Comparison of ENCODE assay signal across 11 cellular contexts in genomic region chrX:134821370-134821769, GRCh38. TPM values are rescaled to one million over a fixed set of nuclear protein-coding genes. Genes with fewer than 3 reads are reported as not detected.
DNase-seq lines count a peak whose midpoint lies in the region; ATAC-seq and TF ChIP-seq lines count a peak whose summit lies in the region.
"Had no signal": no experiment of that assay in that cellular context is flagged by ENCODE, and none has a peak within 500 bp of the region (broad histone marks: within the 10 kb centered on the region; RNA-seq: fewer than 3 reads in every experiment).

No MANE protein-coding gene starts in this region.

- TF ChIP-seq POLR2A in spleen (IDR thresholded peaks at IDR 0.05), result no peak

- peaks cover 4% of the 10 kb centered on the region for H3K4me1 Mint-ChIP-seq in T-helper 1 cell treated with Interleukin-12 subunit alpha and Interleukin-12 subunit beta and Interleukin-4 antibody, amounts not matched to agents 30 μg/mL and 1 μg/mL, for 36 hours (ENCODE audit: low read depth)
- peaks cover 5% of the 10 kb centered on the region for H3K4me1 Mint-ChIP-seq in glutamatergic neuron (ENCODE audit: low read depth, unreplicated experiment)
- peaks cover 5 to 13% (median 8%) of the 10 kb centered on the region in 7 donors for H3K4me1 Mint-ChIP-seq in naive thymus-derived CD4-positive, alpha-beta T cell
- peaks cover 0 to 5% of the 10 kb centered on the region in 2 donors for H3K4me1 Mint-ChIP-seq in immature natural killer cell

- H3K36me3 ChIP-seq in RWPE2 (ENCODE audit: low read depth) (no peaks in the 10 kb centered on the region), spleen (no peaks in the 10 kb centered on the region)
- H3K36me3 ChIP-seq in naive thymus-derived CD4-positive, alpha-beta T cell (ENCODE audit: control insufficient read depth in 2 of 3, insufficient read depth in 3 of 3, low read length in 3 of 3), result no peaks in the 10 kb centered on the region

- H3K4me3 Mint-ChIP-seq in T-helper 1 cell treated with Interleukin-12 subunit alpha and Interleukin-12 subunit beta and Interleukin-4 antibody, amounts not matched to agents 30 μg/mL and 1 μg/mL, for 36 hours, result no peak overlapping the region
- peak overlapping the region; percentile 22 for H3K4me3 Mint-ChIP-seq in glutamatergic neuron (ENCODE audit: unreplicated experiment)
- H3K4me3 Mint-ChIP-seq in naive thymus-derived CD4-positive, alpha-beta T cell, result no peak overlapping the region
- no peak overlapping the region for H3K4me3 Mint-ChIP-seq in immature natural killer cell
- H3K4me3 Mint-ChIP-seq: activated CD4-positive, alpha-beta T cell treated with anti-CD3 and anti-CD28 coated beads, Interleukin-2, amount 10 ng/mL, durations not matched to agents 24 days and 14 days had no signal

- peaks cover 5% of the 10 kb centered on the region for H3K4me1 ChIP-seq in RWPE2 (ENCODE audit: insufficient read depth, poor library complexity, severe bottlenecking)
- peaks cover 0 to 6% (median 0%) of the 10 kb centered on the region in 6 donors for H3K4me1 ChIP-seq in spleen
- H3K4me1 ChIP-seq in naive thymus-derived CD4-positive, alpha-beta T cell (ENCODE audit: control insufficient read depth in 2 of 2, insufficient read depth in 2 of 2, low read length in 2 of 2), result no peaks in the 10 kb centered on the region

- peak; percentile 44; the same call in 2 of the 3 replicates for ATAC-seq in RWPE2 (ENCODE audit: low read depth)
- no peak for ATAC-seq in naive thymus-derived CD4-positive, alpha-beta T cell

- H3K4me3 ChIP-seq in RWPE2 (ENCODE audit: severe bottlenecking), result no peak overlapping the region
- H3K4me3 ChIP-seq in spleen, result no peak overlapping the region
- no peak overlapping the region for H3K4me3 ChIP-seq in naive thymus-derived CD4-positive, alpha-beta T cell (ENCODE audit: low read length)

- peaks cover 23% of the 10 kb centered on the region for H3K36me3 Mint-ChIP-seq in T-helper 1 cell treated with Interleukin-12 subunit alpha and Interleukin-12 subunit beta and Interleukin-4 antibody, amounts not matched to agents 30 μg/mL and 1 μg/mL, for 36 hours (ENCODE audit: low read depth)
- H3K36me3 Mint-ChIP-seq in glutamatergic neuron (ENCODE audit: unreplicated experiment) (no peaks in the 10 kb centered on the region), immature natural killer cell (peaks cover 0 to 11% (median 5%) of the 10 kb centered on the region in 3 donors)
- peaks cover 0 to 17% (median 10%) of the 10 kb centered on the region in 5 donors for H3K36me3 Mint-ChIP-seq in naive thymus-derived CD4-positive, alpha-beta T cell

- H3K27ac ChIP-seq in RWPE2 (ENCODE audit: poor library complexity, severe bottlenecking) (peak overlapping the region; percentile 15), spleen (peak overlapping the region in 7 of 8 donors; percentile 13 to 69 (median 44))
- no peak overlapping the region for H3K27ac ChIP-seq in naive thymus-derived CD4-positive, alpha-beta T cell (ENCODE audit: low read depth, low read length)

- H3K27me3 Mint-ChIP-seq in T-helper 1 cell treated with Interleukin-12 subunit alpha and Interleukin-12 subunit beta and Interleukin-4 antibody, amounts not matched to agents 30 μg/mL and 1 μg/mL, for 36 hours (ENCODE audit: low read depth), result no peaks in the 10 kb centered on the region
- H3K27me3 Mint-ChIP-seq in glutamatergic neuron (ENCODE audit: unreplicated experiment) (peaks cover 3% of the 10 kb centered on the region), immature natural killer cell (ENCODE audit: low read depth in 3 of 3) (peaks cover 0 to 4% (median 0%) of the 10 kb centered on the region in 3 donors)
- H3K27me3 Mint-ChIP-seq in naive thymus-derived CD4-positive, alpha-beta T cell, result no peaks in the 10 kb centered on the region
- H3K27me3 Mint-ChIP-seq: activated CD4-positive, alpha-beta T cell treated with anti-CD3 and anti-CD28 coated beads, Interleukin-2, amount 10 ng/mL, durations not matched to agents 24 days and 14 days had no signal

- DNase-seq in T-helper 1 cell (no peak), RWPE2 (ENCODE audit: low spot score) (no peak), glutamatergic neuron (no peak), spleen (no peak), immature natural killer cell (no peak), NCI-H748 treated with DMSO at 0.1 percent for 48 hours (lab: John Stamatoyannopoulos, UW) (no peak)
- DNase-seq in naive thymus-derived CD4-positive, alpha-beta T cell, result no peak
- DNase-seq: activated CD4-positive, alpha-beta T cell treated with anti-CD3 and anti-CD28 coated beads, Interleukin-2, amount 10 ng/mL, durations not matched to agents 24 days and 14 days; amygdala; foreskin melanocyte had no signal

- H3K27me3 ChIP-seq in RWPE2 (ENCODE audit: insufficient read depth, poor library complexity, severe bottlenecking) (no peaks in the 10 kb centered on the region), spleen (replicated peaks in 1 of 7) (no peaks in the 10 kb centered on the region)
- no peaks in the 10 kb centered on the region for H3K27me3 ChIP-seq in naive thymus-derived CD4-positive, alpha-beta T cell (ENCODE audit: control insufficient read depth in 2 of 2, insufficient read depth in 2 of 2, low read length in 2 of 2)

- intact Hi-C loops in spleen (cut with DNase I; ENCODE audit: low total_unique reads), result no loop called here
- intact Hi-C loops in naive thymus-derived CD4-positive, alpha-beta T cell (cut with micrococcal nuclease), result no loop called here

- H3K9me3 ChIP-seq in RWPE2 (ENCODE audit: severe bottlenecking) (no peaks in the 10 kb centered on the region), spleen (no peaks in the 10 kb centered on the region)
- no peaks in the 10 kb centered on the region for H3K9me3 ChIP-seq in naive thymus-derived CD4-positive, alpha-beta T cell (ENCODE audit: control insufficient read depth in 2 of 3, low read length in 3 of 3)

- peak overlapping the region; percentile 55 for H3K27ac Mint-ChIP-seq in T-helper 1 cell treated with Interleukin-12 subunit alpha and Interleukin-12 subunit beta and Interleukin-4 antibody, amounts not matched to agents 30 μg/mL and 1 μg/mL, for 36 hours
- H3K27ac Mint-ChIP-seq in glutamatergic neuron (ENCODE audit: unreplicated experiment), result peak overlapping the region; percentile 3
- peak overlapping the region in 1 of 9 donors; percentile 42 for H3K27ac Mint-ChIP-seq in naive thymus-derived CD4-positive, alpha-beta T cell
- no peak overlapping the region for H3K27ac Mint-ChIP-seq in immature natural killer cell
- H3K27ac Mint-ChIP-seq: activated CD4-positive, alpha-beta T cell treated with anti-CD3 and anti-CD28 coated beads, Interleukin-2, amount 10 ng/mL, durations not matched to agents 24 days and 14 days had no signal

- 23 to 43% (median 43%) methylated on average over 3 of the region's 3 CpGs for WGBS in spleen, 5 donors

- no peaks in the 10 kb centered on the region for H3K9me3 Mint-ChIP-seq in T-helper 1 cell treated with Interleukin-12 subunit alpha and Interleukin-12 subunit beta and Interleukin-4 antibody, amounts not matched to agents 30 μg/mL and 1 μg/mL, for 36 hours
- H3K9me3 Mint-ChIP-seq in glutamatergic neuron (ENCODE audit: unreplicated experiment) (no peaks in the 10 kb centered on the region), immature natural killer cell (no peaks in the 10 kb centered on the region)
- H3K9me3 Mint-ChIP-seq in naive thymus-derived CD4-positive, alpha-beta T cell, result no peaks in the 10 kb centered on the region
- H3K9me3 Mint-ChIP-seq: activated CD4-positive, alpha-beta T cell treated with anti-CD3 and anti-CD28 coated beads, Interleukin-2, amount 10 ng/mL, durations not matched to agents 24 days and 14 days had no signal

- TF ChIP-seq CTCF in RWPE2 (IDR thresholded peaks at IDR 0.05; ENCODE audit: poor library complexity, severe bottlenecking), result no peak
- no peak for TF ChIP-seq CTCF in glutamatergic neuron (IDR thresholded peaks at IDR 0.05; ENCODE audit: partially characterized antibody, unreplicated experiment)
- TF ChIP-seq CTCF in spleen (IDR thresholded peaks at IDR 0.05 in 8 of 11, conservative IDR thresholded peaks at IDR 0.05 in 3 of 11), result peak in 2 of 11 experiments; percentile 13 to 23

- CTCF ChIA-PET in naive thymus-derived CD4-positive, alpha-beta T cell (lab: Charles Lee), result no interaction called here

- POLR2A ChIA-PET in naive thymus-derived CD4-positive, alpha-beta T cell (lab: Charles Lee), result no interaction called here

RNA-seq across cellular contexts. Expression of gene PABIR2, which starts 24.4 kb away (rescaled TPM):
- 8.0 TPM for total RNA-seq in glutamatergic neuron (ENCODE audit: unreplicated experiment)
- 10 to 100 TPM; 24.7 to 35.0 (median 27.5) TPM for total RNA-seq in spleen
- 10 to 100 TPM; 28.3 to 35.8 (median 34.1) TPM for polyA plus RNA-seq in spleen
- 10 to 100 TPM; 33.3 to 46.7 (median 38.9) TPM for total RNA-seq in naive thymus-derived CD4-positive, alpha-beta T cell
- polyA plus RNA-seq in naive thymus-derived CD4-positive, alpha-beta T cell, result 1 to 10 TPM; 5.1 to 5.9 TPM
- 1 to 10 TPM; 4.4 to 6.7 (median 5.0) TPM for polyA plus RNA-seq in immature natural killer cell

Comparison
In these comparisons a context has a peak if more than half of its experiments do, and no peak if none do; other contexts are left out.
1. H3K27ac Mint-ChIP-seq: peak in T-helper 1 cell treated with Interleukin-12 subunit alpha and Interleukin-12 subunit beta and Interleukin-4 antibody, amounts not matched to agents 30 μg/mL and 1 μg/mL, for 36 hours (single experiment) and glutamatergic neuron (single experiment); none in immature natural killer cell (0 of 6).